In the genomic region with DNA sequence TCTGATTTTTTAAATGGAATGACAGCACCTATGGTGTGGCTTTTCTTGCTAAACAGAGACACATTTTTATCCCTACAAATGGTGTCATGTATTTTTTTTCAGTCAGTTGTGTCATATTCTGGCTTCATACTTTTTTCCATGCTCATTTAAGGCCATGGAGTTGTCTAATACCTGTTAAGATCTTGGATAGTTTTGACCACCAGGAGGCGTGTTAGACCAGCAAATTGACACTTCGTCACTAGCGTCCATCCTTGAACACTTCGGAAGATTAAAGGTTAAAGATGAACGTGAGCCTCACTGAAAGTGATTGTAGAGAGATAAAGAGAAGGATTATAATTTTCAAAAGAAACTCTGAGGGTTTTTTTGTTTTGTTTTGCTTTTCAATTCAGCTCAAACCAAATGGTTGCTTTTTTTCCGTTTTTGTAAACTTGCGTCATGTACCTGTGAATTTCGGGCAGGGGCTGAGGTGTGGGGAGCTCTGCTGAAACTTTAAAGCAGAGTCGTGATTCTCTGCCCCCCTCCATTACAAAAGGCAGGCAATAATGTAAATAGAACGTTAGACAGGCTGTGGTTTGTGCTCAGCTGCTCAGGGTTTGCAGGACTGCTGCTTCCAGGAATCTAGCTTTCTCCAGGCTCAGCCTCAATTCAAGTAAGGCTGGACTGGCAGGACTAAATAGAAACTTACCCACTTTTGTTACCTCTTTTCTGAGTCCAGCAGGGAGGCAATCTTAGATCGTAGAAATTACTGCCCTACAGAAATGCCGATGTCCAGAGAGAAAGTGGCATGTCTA, we compare ENCODE assay signal across 8 cellular contexts.
DNase-seq lines count a peak whose midpoint lies in the region; ATAC-seq and TF ChIP-seq lines count a peak whose summit lies in the region.

No MANE protein-coding gene starts in this region.

- H3K4me3 ChIP-seq in Karpas-422 (ENCODE audit: low read length) (no peak overlapping the region), NT2/D1 (ENCODE audit: insufficient read length, low read depth) (no peak overlapping the region)

- POLR2A ChIA-PET in MCF 10A (lab: Yijun Ruan, JAX), result interaction anchor here (0.7 to 4.2 kb wide), 14 partner anchors 12 to 351 kb away, joined by 3 to 31 read pairs (median 4); no protein-coding TSS in a partner anchor

- ATAC-seq in GM21529 (IDR thresholded peaks at IDR 0.05; ENCODE audit: unreplicated experiment), result no peak

- no peaks in the 10 kb centered on the region for H3K79me2 ChIP-seq in Karpas-422 (ENCODE audit: low read length)

- no peak overlapping the region for H3K4me2 ChIP-seq in Karpas-422 (ENCODE audit: low read depth, low read length, poor library complexity, severe bottlenecking)

- H3K9ac ChIP-seq in Karpas-422 (ENCODE audit: low read length) (no peak overlapping the region), NT2/D1 (ENCODE audit: insufficient read length, low read depth) (no peak overlapping the region)

- no peaks in the 10 kb centered on the region for H3K27me3 Mint-ChIP-seq in MCF 10A (ENCODE audit: insufficient read depth, unreplicated experiment)

- H2AFZ ChIP-seq in Karpas-422 (ENCODE audit: low read length), result no peak overlapping the region

- no peaks in the 10 kb centered on the region for H4K20me1 ChIP-seq in Karpas-422 (ENCODE audit: insufficient read depth, low read depth, low read length)

- H3K36me3 ChIP-seq in Karpas-422 (ENCODE audit: insufficient read depth, low read length) (no peaks in the 10 kb centered on the region), NT2/D1 (ENCODE audit: insufficient read depth, insufficient read length, low read length) (no peaks in the 10 kb centered on the region)

- BruUV-seq in MCF 10A (replicated peaks; lab: Mats Ljungman, UMichigan), result no TSS peak

- peak; percentile 69 for DNase-seq in A172 (ENCODE audit: low spot score)
- DNase-seq in G401 (ENCODE audit: low spot score), result peak; percentile 39
- DNase-seq in Karpas-422, result peak; percentile 86
- peak; percentile 42 for DNase-seq in NT2/D1 (ENCODE audit: low read depth, low spot score)
- DNase-seq in MCF 10A (ENCODE audit: unreplicated experiment), result peak; percentile 84
- peak; percentile 60 for DNase-seq in kidney glomerular epithelial cell (lab: John Stamatoyannopoulos, UW)
- peak; percentile 87 for DNase-seq in superior temporal gyrus (ENCODE audit: extremely low spot score)

- H3K9me3 Mint-ChIP-seq in MCF 10A (ENCODE audit: unreplicated experiment), result no peaks in the 10 kb centered on the region

- peak; percentile 76 for TF ChIP-seq CTCF in MCF 10A (IDR thresholded peaks at IDR 0.05; ENCODE audit: unreplicated experiment)

- no peak overlapping the region for H3K27ac Mint-ChIP-seq in MCF 10A (ENCODE audit: low read depth, unreplicated experiment)

- no peaks in the 10 kb centered on the region for H3K9me2 ChIP-seq in Karpas-422 (replicated peaks; ENCODE audit: insufficient read depth, low read length)

- H3K4me1 ChIP-seq in Karpas-422 (ENCODE audit: low read length), result no peaks in the 10 kb centered on the region
- no peaks in the 10 kb centered on the region for H3K4me1 ChIP-seq in NT2/D1 (ENCODE audit: insufficient read depth, insufficient read length)

- CTCF ChIA-PET in MCF 10A (lab: Yijun Ruan, JAX), result interaction anchor here (0.6 to 6.0 kb wide), 85 partner anchors 9 to 1570 kb away, joined by 3 to 549 read pairs (median 4); no protein-coding TSS in a partner anchor

- no peak overlapping the region for H3K27ac ChIP-seq in Karpas-422 (ENCODE audit: low read length)

- intact Hi-C loops in MCF 10A (cut with micrococcal nuclease), result loop anchor here (1.0 kb wide), 3 partner anchors 114 to 345 kb away; no protein-coding TSS in a partner anchor

- H3K27me3 ChIP-seq in Karpas-422 (ENCODE audit: low read length) (no peaks in the 10 kb centered on the region), NT2/D1 (ENCODE audit: insufficient read depth, insufficient read length) (peaks cover 10% of the 10 kb centered on the region)

- H3K4me3 Mint-ChIP-seq in MCF 10A (ENCODE audit: unreplicated experiment), result no peak overlapping the region

- in situ Hi-C loops in G401 (cut with HindIII; ENCODE audit: low sequenced_read_pairs), result no loop called here

- H3K4me1 Mint-ChIP-seq in MCF 10A (ENCODE audit: insufficient read depth, unreplicated experiment), result peaks cover 36% of the 10 kb centered on the region

- no peaks in the 10 kb centered on the region for H3K36me3 Mint-ChIP-seq in MCF 10A (ENCODE audit: insufficient read depth, unreplicated experiment)

- H3K9me3 ChIP-seq in Karpas-422 (ENCODE audit: low read length) (no peaks in the 10 kb centered on the region), NT2/D1 (ENCODE audit: insufficient read depth, low read length) (no peaks in the 10 kb centered on the region)
